Comparison of ENCODE assay signal across 11 cellular contexts in genomic region chr1:205293350-205294074, GRCh38. TPM values are rescaled to one million over a fixed set of nuclear protein-coding genes. Genes with fewer than 3 reads are reported as not detected.
A peak's percentile ranks its signal among the peaks of the same experiment; 100 is the strongest.
DNase-seq lines count a peak whose midpoint lies in the region; ATAC-seq and TF ChIP-seq lines count a peak whose summit lies in the region.
"Had no signal": no experiment of that assay in that cellular context is flagged by ENCODE, and none has a peak within 500 bp of the region (broad histone marks: within the 10 kb centered on the region; RNA-seq: fewer than 3 reads in every experiment).

No MANE protein-coding gene starts in this region.

- no peak overlapping the region for H3K4me3 ChIP-seq in tibial artery
- H3K4me3 ChIP-seq: HAP-1 had no signal

- no peaks in the 10 kb centered on the region for H3K36me3 ChIP-seq in tibial artery
- H3K36me3 ChIP-seq: HAP-1 had no signal

- no peaks in the 10 kb centered on the region for H3K9me3 ChIP-seq in tibial artery
- H3K9me3 ChIP-seq: HAP-1 had no signal

- intact Hi-C loops in dendritic cell treated with granulocyte-macrophage colony-stimulating factor and Interleukin-4, amounts not matched to agents 40 ng/mL and 50 ng/mL, for 4 days (cut with micrococcal nuclease): no loop called here
- intact Hi-C loops in tibial artery (cut with DNase I; ENCODE audit: low total_unique reads): no loop called here

- H3K27ac ChIP-seq in temporal lobe (ENCODE audit: low read depth, low read length) (peak overlapping the region; percentile 51), tibial artery (peak overlapping the region in 1 of 2 donors; percentile 8)

- POLR2A ChIA-PET in activated CD4-positive, alpha-beta T cell treated with anti-CD3 and anti-CD28 coated beads, Interleukin-2, amount 10 ng/mL, durations not matched to agents 7 days and 5 days (lab: Charles Lee): no interaction called here

- no peaks in the 10 kb centered on the region for H3K9me3 Mint-ChIP-seq in activated CD4-positive, alpha-beta T cell treated with anti-CD3 and anti-CD28 coated beads, Interleukin-2, amount 10 ng/mL, durations not matched to agents 7 days and 5 days
- H3K9me3 Mint-ChIP-seq in dendritic cell treated with granulocyte-macrophage colony-stimulating factor and Interleukin-4, amounts not matched to agents 40 ng/mL and 50 ng/mL, for 4 days: no peaks in the 10 kb centered on the region
- no peaks in the 10 kb centered on the region for H3K9me3 Mint-ChIP-seq in memory B cell
- H3K9me3 Mint-ChIP-seq: activated CD8-positive, alpha-beta T cell treated with anti-CD3 and anti-CD28 coated beads for 36 hours had no signal

- no peak for TF ChIP-seq CTCF in tibial artery (IDR thresholded peaks at IDR 0.05)

- peak overlapping the region; percentile 70 for H3K27ac Mint-ChIP-seq in activated CD4-positive, alpha-beta T cell treated with anti-CD3 and anti-CD28 coated beads, Interleukin-2, amount 10 ng/mL, durations not matched to agents 7 days and 5 days
- peak overlapping the region; percentile 7 for H3K27ac Mint-ChIP-seq in dendritic cell treated with granulocyte-macrophage colony-stimulating factor and Interleukin-4, amounts not matched to agents 40 ng/mL and 50 ng/mL, for 4 days
- H3K27ac Mint-ChIP-seq in memory B cell: peak overlapping the region; percentile 75

- H3K4me1 ChIP-seq in tibial artery: peaks cover 0 to 21% (median 9%) of the 10 kb centered on the region in 4 donors

- peaks cover 48% of the 10 kb centered on the region for H3K4me1 Mint-ChIP-seq in activated CD4-positive, alpha-beta T cell treated with anti-CD3 and anti-CD28 coated beads, Interleukin-2, amount 10 ng/mL, durations not matched to agents 7 days and 5 days
- H3K4me1 Mint-ChIP-seq in dendritic cell treated with granulocyte-macrophage colony-stimulating factor and Interleukin-4, amounts not matched to agents 40 ng/mL and 50 ng/mL, for 4 days (ENCODE audit: low read depth): peaks cover 41% of the 10 kb centered on the region
- peaks cover 51% of the 10 kb centered on the region for H3K4me1 Mint-ChIP-seq in memory B cell

- H3K4me3 Mint-ChIP-seq in activated CD4-positive, alpha-beta T cell treated with anti-CD3 and anti-CD28 coated beads, Interleukin-2, amount 10 ng/mL, durations not matched to agents 7 days and 5 days: no peak overlapping the region
- no peak overlapping the region for H3K4me3 Mint-ChIP-seq in dendritic cell treated with granulocyte-macrophage colony-stimulating factor and Interleukin-4, amounts not matched to agents 40 ng/mL and 50 ng/mL, for 4 days
- H3K4me3 Mint-ChIP-seq in memory B cell: no peak overlapping the region
- H3K4me3 Mint-ChIP-seq: activated CD8-positive, alpha-beta T cell treated with anti-CD3 and anti-CD28 coated beads for 36 hours had no signal

- no peaks in the 10 kb centered on the region for H3K36me3 Mint-ChIP-seq in activated CD4-positive, alpha-beta T cell treated with anti-CD3 and anti-CD28 coated beads, Interleukin-2, amount 10 ng/mL, durations not matched to agents 7 days and 5 days (ENCODE audit: low read depth)
- no peaks in the 10 kb centered on the region for H3K36me3 Mint-ChIP-seq in dendritic cell treated with granulocyte-macrophage colony-stimulating factor and Interleukin-4, amounts not matched to agents 40 ng/mL and 50 ng/mL, for 4 days (ENCODE audit: low read depth)
- no peaks in the 10 kb centered on the region for H3K36me3 Mint-ChIP-seq in memory B cell

- CTCF ChIA-PET in activated CD4-positive, alpha-beta T cell treated with anti-CD3 and anti-CD28 coated beads, Interleukin-2, amount 10 ng/mL, durations not matched to agents 7 days and 5 days (lab: Charles Lee): interaction anchor here (1.5 to 2.3 kb wide), 4 partner anchors 9 to 37 kb away, joined by 3 to 8 read pairs (median 6); no protein-coding TSS in a partner anchor

- no peak for DNase-seq in activated CD4-positive, alpha-beta T cell treated with anti-CD3 and anti-CD28 coated beads, Interleukin-2, amount 10 ng/mL, durations not matched to agents 7 days and 5 days
- DNase-seq in activated CD4-positive, alpha-beta T cell treated with anti-CD3 and anti-CD28 coated beads, Interleukin-2, amount 50 U/mL, for 1 hour: no peak
- DNase-seq in memory B cell (ENCODE audit: low spot score in 2 of 2) (no peak), NCI-H146 treated with DMSO at 0.1 percent for 48 hours (lab: John Stamatoyannopoulos, UW; ENCODE audit: unreplicated experiment) (no peak), tibial artery (no peak)
- DNase-seq: activated CD8-positive, alpha-beta T cell treated with anti-CD3 and anti-CD28 coated beads for 36 hours; NCI-H2107 had no signal

- peaks cover 5% of the 10 kb centered on the region for H3K27me3 Mint-ChIP-seq in activated CD4-positive, alpha-beta T cell treated with anti-CD3 and anti-CD28 coated beads, Interleukin-2, amount 10 ng/mL, durations not matched to agents 7 days and 5 days
- peaks cover 7% of the 10 kb centered on the region for H3K27me3 Mint-ChIP-seq in dendritic cell treated with granulocyte-macrophage colony-stimulating factor and Interleukin-4, amounts not matched to agents 40 ng/mL and 50 ng/mL, for 4 days
- H3K27me3 Mint-ChIP-seq in memory B cell: no peaks in the 10 kb centered on the region
- H3K27me3 Mint-ChIP-seq: activated CD8-positive, alpha-beta T cell treated with anti-CD3 and anti-CD28 coated beads for 36 hours had no signal

- ATAC-seq in memory B cell (ENCODE audit: low read depth) (no peak), GM19463 (IDR thresholded peaks at IDR 0.05; ENCODE audit: unreplicated experiment) (no peak)
- ATAC-seq: activated CD8-positive, alpha-beta T cell treated with anti-CD3 and anti-CD28 coated beads for 36 hours had no signal

- no peaks in the 10 kb centered on the region for H3K27me3 ChIP-seq in tibial artery

RNA-seq across cellular contexts. Expression of gene NUAK2, which starts 28.0 kb away (rescaled TPM):
- total RNA-seq in activated CD4-positive, alpha-beta T cell treated with anti-CD3 and anti-CD28 coated beads, Interleukin-2, amount 10 ng/mL, durations not matched to agents 7 days and 5 days: 10 to 100 TPM; 12.1 to 12.7 TPM
- 0.98 TPM for total RNA-seq in temporal lobe

Comparison
In these comparisons a context has a peak if more than half of its experiments do, and no peak if none do; other contexts are left out.
1. H3K27ac Mint-ChIP-seq: peak in every context shown above with its lines; median percentile 75 in memory B cell; 70 in activated CD4-positive, alpha-beta T cell treated with anti-CD3 and anti-CD28 coated beads, Interleukin-2, amount 10 ng/mL, durations not matched to agents 7 days and 5 days; 7 in dendritic cell treated with granulocyte-macrophage colony-stimulating factor and Interleukin-4, amounts not matched to agents 40 ng/mL and 50 ng/mL, for 4 days.